ENCODE assay signal across 21 cellular contexts in the genomic region with DNA sequence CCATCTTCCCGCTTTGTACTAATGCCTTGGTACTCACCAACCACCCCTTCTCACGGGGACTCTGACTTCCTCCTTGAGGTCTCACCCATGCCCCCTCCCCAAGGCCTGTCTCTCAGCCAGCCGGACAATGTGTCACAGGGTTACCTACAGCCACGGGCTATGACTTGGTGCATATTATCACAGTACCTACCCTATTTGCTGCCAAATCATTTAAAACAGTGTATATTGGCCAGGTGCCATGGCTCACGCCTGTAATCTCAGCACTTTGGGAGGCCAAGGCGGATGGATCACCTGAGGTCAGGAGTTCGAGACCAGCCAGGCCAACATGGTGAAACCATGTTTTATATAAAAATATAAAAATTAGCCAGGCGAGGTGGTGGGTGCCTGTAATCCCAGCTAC.
A peak's percentile ranks its signal among the peaks of the same experiment; 100 is the strongest.
DNase-seq lines count a peak whose midpoint lies in the region; ATAC-seq and TF ChIP-seq lines count a peak whose summit lies in the region.
"Had no signal": no experiment of that assay in that cellular context is flagged by ENCODE, and none has a peak within 500 bp of the region (broad histone marks: within the 10 kb centered on the region; RNA-seq: fewer than 3 reads in every experiment).

No MANE protein-coding gene starts in this region.

- no peak overlapping the region for H4K8ac ChIP-seq in mesendoderm (ENCODE audit: low read depth, low read length)

- no peak for DNase-seq in mesendoderm
- DNase-seq in ovary: no peak
- DNase-seq in GM10248 (ENCODE audit: extremely low spot score): no peak
- DNase-seq: 8988T; ACHN; AML-193; BE2C; CD4-positive, alpha-beta T cell; CD8-positive, alpha-beta memory T cell; DMS79; EL; GF-D8; GM23248; H7; HCEC 1CT had no signal

- H4K5ac ChIP-seq in mesendoderm (ENCODE audit: low read length): no peak overlapping the region

- H3K79me2 ChIP-seq in OCI-LY3 (ENCODE audit: low read length) (no peaks in the 10 kb centered on the region), mesendoderm (ENCODE audit: control insufficient read depth, insufficient read depth, low read length) (no peaks in the 10 kb centered on the region)

- TF ChIP-seq EP300 in Ishikawa (IDR thresholded peaks at IDR 0.05; ENCODE audit: borderline replicate concordance): no peak
- no peak for TF ChIP-seq EP300 in ovary (IDR thresholded peaks at IDR 0.05)

- no peak overlapping the region for H3K23ac ChIP-seq in mesendoderm (ENCODE audit: low read length)

- no peak for ATAC-seq in HG02759 (IDR thresholded peaks at IDR 0.05; ENCODE audit: unreplicated experiment)
- no peak for ATAC-seq in HG02623 (IDR thresholded peaks at IDR 0.05; ENCODE audit: unreplicated experiment)
- ATAC-seq: A549 had no signal

- H3K9me3 ChIP-seq in OCI-LY3 (ENCODE audit: insufficient read depth, low read length) (no peaks in the 10 kb centered on the region), ovary (no peaks in the 10 kb centered on the region)
- H3K9me3 ChIP-seq: A549, BE2C had no signal

- peak overlapping the region; percentile 2 for H3K4ac ChIP-seq in mesendoderm (ENCODE audit: low read depth, low read length)

- H3K4me2 ChIP-seq in OCI-LY3 (ENCODE audit: low read length): peak overlapping the region; percentile 46
- no peak overlapping the region for H3K4me2 ChIP-seq in mesendoderm (ENCODE audit: low read length)
- H3K4me2 ChIP-seq: A549 had no signal

- H2BK120ac ChIP-seq in mesendoderm (ENCODE audit: low read depth, low read length): no peak overlapping the region

- H3K36me3 ChIP-seq in OCI-LY3 (replicated peaks; ENCODE audit: low read depth, low read length) (no peaks in the 10 kb centered on the region), mesendoderm (ENCODE audit: control insufficient read depth, insufficient read depth, low read length) (no peaks in the 10 kb centered on the region), ovary (no peaks in the 10 kb centered on the region)
- H3K36me3 ChIP-seq: BE2C; BLaER1 treated with 17β-estradiol and CSF1 and Interleukin-3, amounts not matched to agents 10 nM and 100 nM had no signal

- H3K9ac ChIP-seq in OCI-LY3 (ENCODE audit: low read length) (no peak overlapping the region), mesendoderm (ENCODE audit: low read length) (no peak overlapping the region)
- H3K9ac ChIP-seq: BLaER1 treated with 17β-estradiol and CSF1 and Interleukin-3, amounts not matched to agents 10 nM and 100 nM; GM23248 had no signal

- no peak overlapping the region for H3K27ac ChIP-seq in OCI-LY3 (ENCODE audit: low read length)
- H3K27ac ChIP-seq in mesendoderm (ENCODE audit: low read depth, low read length): no peak overlapping the region
- H3K27ac ChIP-seq in ovary: no peak overlapping the region
- H3K27ac ChIP-seq: A549, GM23248 had no signal

- no peak overlapping the region for H2AK5ac ChIP-seq in mesendoderm (ENCODE audit: low read length)

- H2BK15ac ChIP-seq in mesendoderm (replicated peaks; ENCODE audit: low read depth): no peak overlapping the region

- CTCF ChIA-PET in GM10248 (lab: Yijun Ruan, JAX): no interaction called here

- no peaks in the 10 kb centered on the region for H3K79me1 ChIP-seq in mesendoderm (ENCODE audit: low read length)

- H3K4me3 ChIP-seq in OCI-LY3 (ENCODE audit: low read length): no peak overlapping the region
- no peak overlapping the region for H3K4me3 ChIP-seq in mesendoderm (ENCODE audit: low read length)
- no peak overlapping the region for H3K4me3 ChIP-seq in ovary
- H3K4me3 ChIP-seq: A549; BLaER1 treated with 17β-estradiol and CSF1 and Interleukin-3, amounts not matched to agents 10 nM and 100 nM; GM23248 had no signal

- H3K27me3 ChIP-seq in OCI-LY3 (ENCODE audit: low read depth, low read length): no peaks in the 10 kb centered on the region
- no peaks in the 10 kb centered on the region for H3K27me3 ChIP-seq in mesendoderm (ENCODE audit: insufficient read depth, low read length, poor library complexity)
- no peaks in the 10 kb centered on the region for H3K27me3 ChIP-seq in ovary
- H3K27me3 ChIP-seq: BE2C; BLaER1 treated with 17β-estradiol and CSF1 and Interleukin-3, amounts not matched to agents 10 nM and 100 nM had no signal

- WGBS in mesendoderm (ENCODE audit: extremely low coverage, insufficient coverage, low lambda C conversion rate): no CpG with 5 or more reads among the region's 8 CpGs
- WGBS in ovary, 3 donors: 72 to 83% (median 72%) methylated on average over 8 of the region's 8 CpGs

- H3K4me1 ChIP-seq in OCI-LY3 (ENCODE audit: low read length): peaks cover 18% of the 10 kb centered on the region
- H3K4me1 ChIP-seq in mesendoderm (ENCODE audit: control insufficient read depth, low read depth, low read length): peaks cover 4% of the 10 kb centered on the region
- peaks cover 2% of the 10 kb centered on the region for H3K4me1 ChIP-seq in ovary (ENCODE audit: insufficient read depth)
- H3K4me1 ChIP-seq: BE2C had no signal

- H2BK5ac ChIP-seq in mesendoderm (ENCODE audit: low read length): no peak overlapping the region

- POLR2A ChIA-PET in GM10248 (lab: Yijun Ruan, JAX): no interaction called here

- TF ChIP-seq POLR2A in ovary (IDR thresholded peaks at IDR 0.05): no peak

- H4K20me1 ChIP-seq in OCI-LY3 (ENCODE audit: insufficient read depth, low read length): no peaks in the 10 kb centered on the region
- H4K20me1 ChIP-seq: BLaER1 treated with 17β-estradiol and CSF1 and Interleukin-3, amounts not matched to agents 10 nM and 100 nM had no signal

- intact Hi-C loops in ovary (cut with DNase I): no loop called here

- TF ChIP-seq CTCF in OCI-LY3 (IDR thresholded peaks at IDR 0.05; ENCODE audit: low read depth, low read length) (no peak), ovary (IDR thresholded peaks at IDR 0.05) (no peak), GM10248 (IDR thresholded peaks at IDR 0.05; ENCODE audit: control extremely low read depth, extremely low read depth, low read depth, missing control alignments) (no peak)

- no peak for TF ChIP-seq RAD21 in Ishikawa (IDR thresholded peaks at IDR 0.05; ENCODE audit: low read depth)

- no peak overlapping the region for H3K56ac ChIP-seq in mesendoderm (ENCODE audit: low read length)

- H2AFZ ChIP-seq in OCI-LY3 (ENCODE audit: low read depth, low read length): no peak overlapping the region; the same call in 1 of the 2 replicates
- H2AFZ ChIP-seq: GM23248 had no signal

- H3K18ac ChIP-seq in mesendoderm (ENCODE audit: low read length): no peak overlapping the region

TF ChIP-seq in Ishikawa, 13 proteins besides CTCF, POLR2A, EP300 and RAD21:
- TF ChIP-seq NFIC (IDR thresholded peaks at IDR 0.05): peak; percentile 49; the same call in 1 of the 2 replicates
- TF ChIP-seq, protein P1, sequence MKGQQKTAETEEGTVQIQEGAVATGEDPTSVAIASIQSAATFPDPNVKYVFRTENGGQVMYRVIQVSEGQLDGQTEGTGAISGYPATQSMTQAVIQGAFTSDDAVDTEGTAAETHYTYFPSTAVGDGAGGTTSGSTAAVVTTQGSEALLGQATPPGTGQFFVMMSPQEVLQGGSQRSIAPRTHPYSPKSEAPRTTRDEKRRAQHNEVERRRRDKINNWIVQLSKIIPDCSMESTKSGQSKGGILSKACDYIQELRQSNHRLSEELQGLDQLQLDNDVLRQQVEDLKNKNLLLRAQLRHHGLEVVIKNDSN (IDR thresholded peaks at IDR 0.05): no peak
